ENCODE assay signal across 20 cellular contexts in genomic region chr20:40547492-40548129, GRCh38.
"Had no signal": no experiment of that assay in that cellular context is flagged by ENCODE, and none has a peak within 500 bp of the region (broad histone marks: within the 10 kb centered on the region; RNA-seq: fewer than 3 reads in every experiment).

No MANE protein-coding gene starts in this region.

- H3K36me3 Mint-ChIP-seq: activated naive CD4-positive, alpha-beta T cell treated with anti-CD3 and anti-CD28 coated beads, Interleukin-2, amount 10 ng/mL, durations not matched to agents 7 days and 5 days; memory B cell had no signal

- H3K27me3 Mint-ChIP-seq: activated CD4-positive, alpha-beta memory T cell treated with anti-CD3 and anti-CD28 coated beads, Interleukin-2, amount 10 ng/mL, durations not matched to agents 7 days and 5 days; activated naive CD4-positive, alpha-beta T cell treated with anti-CD3 and anti-CD28 coated beads, Interleukin-2, amount 10 ng/mL, durations not matched to agents 7 days and 5 days had no signal

- H3K9me3 Mint-ChIP-seq: activated CD4-positive, alpha-beta memory T cell treated with anti-CD3 and anti-CD28 coated beads, Interleukin-2, amount 10 ng/mL, durations not matched to agents 7 days and 5 days; activated CD4-positive, alpha-beta T cell treated with anti-CD3 and anti-CD28 coated beads, Interleukin-2, amount 10 ng/mL, durations not matched to agents 24 days and 14 days; activated naive CD4-positive, alpha-beta T cell treated with anti-CD3 and anti-CD28 coated beads, Interleukin-2, amount 10 ng/mL, durations not matched to agents 7 days and 5 days; memory B cell; nephron progenitor cell had no signal

- H3K27me3 ChIP-seq: body of pancreas, cardiac muscle cell, hepatocyte, testis had no signal

- ATAC-seq: activated T-cell treated with anti-CD3 and anti-CD28 coated beads, Interleukin-2, amount 50 U/mL, for 72 hours; body of pancreas had no signal

- H3K4me3 ChIP-seq: body of pancreas, cardiac muscle cell, hepatocyte, testis had no signal

- DNase-seq: activated CD4-positive, alpha-beta memory T cell treated with anti-CD3 and anti-CD28 coated beads, Interleukin-2, amount 10 ng/mL, durations not matched to agents 7 days and 5 days; activated CD4-positive, alpha-beta T cell treated with anti-CD3 and anti-CD28 coated beads, Interleukin-2, amount 10 ng/mL, durations not matched to agents 24 days and 14 days; activated effector memory CD4-positive, alpha-beta T cell treated with anti-CD3 and anti-CD28 coated beads, Interleukin-2, amount 50 U/mL, for 16 hours; activated naive CD4-positive, alpha-beta T cell treated with anti-CD3 and anti-CD28 coated beads, Interleukin-2, amount 10 ng/mL, durations not matched to agents 7 days and 5 days; activated T-cell treated with anti-CD3 and anti-CD28 coated beads, Interleukin-2, amount 50 U/mL, for 72 hours; amygdala; body of pancreas; cortex of kidney; glutamatergic neuron; nephron progenitor cell; occipital lobe; posterior cingulate gyrus; stimulated activated CD4-positive, alpha-beta T cell treated with anti-CD3 and anti-CD28 coated beads, Interleukin-4, amount 100 ng/mL, for 1 hour; stimulated activated naive CD4-positive, alpha-beta T cell; T-helper 9 cell; testis; trophoblast cell had no signal

- H3K4me3 Mint-ChIP-seq: activated CD4-positive, alpha-beta memory T cell treated with anti-CD3 and anti-CD28 coated beads, Interleukin-2, amount 10 ng/mL, durations not matched to agents 7 days and 5 days; activated CD4-positive, alpha-beta T cell treated with anti-CD3 and anti-CD28 coated beads, Interleukin-2, amount 10 ng/mL, durations not matched to agents 24 days and 14 days; activated naive CD4-positive, alpha-beta T cell treated with anti-CD3 and anti-CD28 coated beads, Interleukin-2, amount 10 ng/mL, durations not matched to agents 7 days and 5 days; activated T-cell treated with anti-CD3 and anti-CD28 coated beads, Interleukin-2, amount 50 U/mL, for 72 hours; memory B cell; nephron progenitor cell had no signal

- H3K9me3 ChIP-seq: body of pancreas, testis had no signal

- H3K27ac ChIP-seq: body of pancreas, cardiac muscle cell, hepatocyte, testis had no signal

- H3K27ac Mint-ChIP-seq: activated CD4-positive, alpha-beta memory T cell treated with anti-CD3 and anti-CD28 coated beads, Interleukin-2, amount 10 ng/mL, durations not matched to agents 7 days and 5 days; activated CD4-positive, alpha-beta T cell treated with anti-CD3 and anti-CD28 coated beads, Interleukin-2, amount 10 ng/mL, durations not matched to agents 24 days and 14 days; activated naive CD4-positive, alpha-beta T cell treated with anti-CD3 and anti-CD28 coated beads, Interleukin-2, amount 10 ng/mL, durations not matched to agents 7 days and 5 days; activated T-cell treated with anti-CD3 and anti-CD28 coated beads, Interleukin-2, amount 50 U/mL, for 72 hours; memory B cell; nephron progenitor cell had no signal

- H3K4me1 ChIP-seq: body of pancreas, testis had no signal

- H3K4me1 Mint-ChIP-seq: activated CD4-positive, alpha-beta memory T cell treated with anti-CD3 and anti-CD28 coated beads, Interleukin-2, amount 10 ng/mL, durations not matched to agents 7 days and 5 days; activated CD4-positive, alpha-beta T cell treated with anti-CD3 and anti-CD28 coated beads, Interleukin-2, amount 10 ng/mL, durations not matched to agents 24 days and 14 days; activated naive CD4-positive, alpha-beta T cell treated with anti-CD3 and anti-CD28 coated beads, Interleukin-2, amount 10 ng/mL, durations not matched to agents 7 days and 5 days; memory B cell; nephron progenitor cell had no signal

- H3K36me3 ChIP-seq: cardiac muscle cell had no signal
